In the genomic region with DNA sequence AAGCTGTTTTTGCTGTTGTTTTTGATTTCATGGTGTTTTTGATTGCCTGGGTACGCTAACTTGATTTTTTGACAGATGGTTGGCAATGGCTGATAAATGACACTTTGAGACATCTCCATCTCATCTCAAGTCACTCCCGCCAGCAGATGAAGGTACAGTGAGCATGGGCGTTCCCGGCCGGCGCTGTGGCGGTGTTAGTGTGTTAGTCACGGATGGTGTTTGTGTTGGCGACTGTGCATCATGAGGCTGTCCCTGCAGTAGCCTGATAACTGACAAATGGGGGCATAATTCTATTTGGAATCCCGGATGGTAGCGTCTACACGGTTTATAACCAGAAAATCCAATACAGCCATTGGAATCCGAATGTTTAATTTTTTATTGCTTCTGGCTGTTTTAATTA, we compare ENCODE assay signal across 22 cellular contexts.
"Had no signal": no experiment of that assay in that cellular context is flagged by ENCODE, and none has a peak within 500 bp of the region (broad histone marks: within the 10 kb centered on the region; RNA-seq: fewer than 3 reads in every experiment).

No MANE protein-coding gene starts in this region.

- DNase-seq: activated CD4-positive, alpha-beta T cell treated with anti-CD3 and anti-CD28 coated beads for 4 hours; activated CD8-positive, alpha-beta memory T cell treated with anti-CD3 and anti-CD28 coated beads, Interleukin-2, amount 10 ng/mL, durations not matched to agents 7 days and 5 days; activated effector memory CD4-positive, alpha-beta T cell treated with Interleukin-2 at 50 U/mL for 16 hours; activated naive CD4-positive, alpha-beta T cell; activated T-cell treated with anti-CD3 and anti-CD28 coated beads, Interleukin-2, amount 50 U/mL, for 24 hours; MG63; NCI-H1105; NCI-H1436; NCI-H1694 treated with DMSO at 0.1 percent for 48 hours; NCI-H2029 treated with DMSO at 0.1 percent for 48 hours; NCI-H446; NCI-H526; NCI-H774; Peyer's patch; SHP77; SW 1271 had no signal

- ATAC-seq: activated CD4-positive, CD25-positive, alpha-beta regulatory T cell treated with anti-CD3 and anti-CD28 coated beads, Interleukin-2, amount 50 U/mL, for 24 hours; activated CD8-positive, alpha-beta memory T cell treated with anti-CD3 and anti-CD28 coated beads, Interleukin-2, amount 10 ng/mL, durations not matched to agents 7 days and 5 days; SK-N-SH treated with all-trans-retinoic acid at 6 μM for 48 hours had no signal

- H3K27ac ChIP-seq: ascending aorta, body of pancreas, Peyer's patch, RWPE1, SJSA1 had no signal

- H3K4me3 ChIP-seq: ascending aorta, body of pancreas, MG63, Peyer's patch, SJSA1 had no signal

- H3K27me3 ChIP-seq: ascending aorta, body of pancreas, MG63, Peyer's patch, SJSA1 had no signal

- H3K9me3 ChIP-seq: ascending aorta, body of pancreas, MG63, Peyer's patch, SJSA1 had no signal

- H3K4me1 ChIP-seq: ascending aorta, Peyer's patch, SJSA1 had no signal
